1 cellular context compared by ENCODE assay signal in the genomic region with DNA sequence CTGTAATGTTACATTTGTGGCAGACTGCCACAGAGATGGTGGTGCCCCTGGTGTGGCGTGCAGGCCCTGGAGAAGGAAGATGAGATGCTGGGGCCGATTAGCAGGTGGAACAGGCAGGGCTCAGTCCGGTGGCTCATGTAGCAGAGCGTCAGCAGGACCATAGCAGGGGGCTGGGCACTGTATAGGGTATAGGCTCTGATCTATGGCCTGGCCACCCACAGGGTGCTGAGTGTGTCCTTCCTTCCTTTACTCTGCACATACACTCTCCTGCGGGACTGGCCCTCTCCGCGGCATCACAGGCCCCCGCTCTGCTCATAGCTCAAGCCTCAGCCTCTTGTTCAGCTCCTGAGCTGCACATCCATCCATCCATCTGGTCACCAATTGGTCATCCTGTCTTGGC.
TF ChIP-seq lines count a peak whose summit lies in the region.

No MANE protein-coding gene starts in this region.

TF ChIP-seq in HepG2, 621 proteins besides CTCF, POLR2A, EP300 and RAD21 (continued from another document):
- TF ChIP-seq, protein P1, sequence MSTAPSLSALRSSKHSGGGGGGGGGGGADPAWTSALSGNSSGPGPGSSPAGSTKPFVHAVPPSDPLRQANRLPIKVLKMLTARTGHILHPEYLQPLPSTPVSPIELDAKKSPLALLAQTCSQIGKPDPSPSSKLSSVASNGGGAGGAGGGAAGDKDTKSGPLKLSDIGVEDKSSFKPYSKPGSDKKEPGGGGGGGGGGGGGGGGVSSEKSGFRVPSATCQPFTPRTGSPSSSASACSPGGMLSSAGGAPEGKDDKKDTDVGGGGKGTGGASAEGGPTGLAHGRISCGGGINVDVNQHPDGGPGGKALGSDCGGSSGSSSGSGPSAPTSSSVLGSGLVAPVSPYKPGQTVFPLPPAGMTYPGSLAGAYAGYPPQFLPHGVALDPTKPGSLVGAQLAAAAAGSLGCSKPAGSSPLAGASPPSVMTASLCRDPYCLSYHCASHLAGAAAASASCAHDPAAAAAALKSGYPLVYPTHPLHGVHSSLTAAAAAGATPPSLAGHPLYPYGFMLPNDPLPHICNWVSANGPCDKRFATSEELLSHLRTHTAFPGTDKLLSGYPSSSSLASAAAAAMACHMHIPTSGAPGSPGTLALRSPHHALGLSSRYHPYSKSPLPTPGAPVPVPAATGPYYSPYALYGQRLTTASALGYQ (CRISPR knock-in tag; IDR thresholded peaks at IDR 0.05): no peak
- TF ChIP-seq, protein P2, sequence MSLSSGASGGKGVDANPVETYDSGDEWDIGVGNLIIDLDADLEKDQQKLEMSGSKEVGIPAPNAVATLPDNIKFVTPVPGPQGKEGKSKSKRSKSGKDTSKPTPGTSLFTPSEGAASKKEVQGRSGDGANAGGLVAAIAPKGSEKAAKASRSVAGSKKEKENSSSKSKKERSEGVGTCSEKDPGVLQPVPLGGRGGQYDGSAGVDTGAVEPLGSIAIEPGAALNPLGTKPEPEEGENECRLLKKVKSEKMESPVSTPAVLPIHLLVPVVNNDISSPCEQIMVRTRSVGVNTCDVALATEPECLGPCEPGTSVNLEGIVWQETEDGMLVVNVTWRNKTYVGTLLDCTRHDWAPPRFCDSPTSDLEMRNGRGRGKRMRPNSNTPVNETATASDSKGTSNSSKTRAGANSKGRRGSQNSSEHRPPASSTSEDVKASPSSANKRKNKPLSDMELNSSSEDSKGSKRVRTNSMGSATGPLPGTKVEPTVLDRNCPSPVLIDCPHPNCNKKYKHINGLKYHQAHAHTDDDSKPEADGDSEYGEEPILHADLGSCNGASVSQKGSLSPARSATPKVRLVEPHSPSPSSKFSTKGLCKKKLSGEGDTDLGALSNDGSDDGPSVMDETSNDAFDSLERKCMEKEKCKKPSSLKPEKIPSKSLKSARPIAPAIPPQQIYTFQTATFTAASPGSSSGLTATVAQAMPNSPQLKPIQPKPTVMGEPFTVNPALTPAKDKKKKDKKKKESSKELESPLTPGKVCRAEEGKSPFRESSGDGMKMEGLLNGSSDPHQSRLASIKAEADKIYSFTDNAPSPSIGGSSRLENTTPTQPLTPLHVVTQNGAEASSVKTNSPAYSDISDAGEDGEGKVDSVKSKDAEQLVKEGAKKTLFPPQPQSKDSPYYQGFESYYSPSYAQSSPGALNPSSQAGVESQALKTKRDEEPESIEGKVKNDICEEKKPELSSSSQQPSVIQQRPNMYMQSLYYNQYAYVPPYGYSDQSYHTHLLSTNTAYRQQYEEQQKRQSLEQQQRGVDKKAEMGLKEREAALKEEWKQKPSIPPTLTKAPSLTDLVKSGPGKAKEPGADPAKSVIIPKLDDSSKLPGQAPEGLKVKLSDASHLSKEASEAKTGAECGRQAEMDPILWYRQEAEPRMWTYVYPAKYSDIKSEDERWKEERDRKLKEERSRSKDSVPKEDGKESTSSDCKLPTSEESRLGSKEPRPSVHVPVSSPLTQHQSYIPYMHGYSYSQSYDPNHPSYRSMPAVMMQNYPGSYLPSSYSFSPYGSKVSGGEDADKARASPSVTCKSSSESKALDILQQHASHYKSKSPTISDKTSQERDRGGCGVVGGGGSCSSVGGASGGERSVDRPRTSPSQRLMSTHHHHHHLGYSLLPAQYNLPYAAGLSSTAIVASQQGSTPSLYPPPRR (CRISPR knock-in tag; IDR thresholded peaks at IDR 0.05; ENCODE audit: borderline replicate concordance): no peak
- TF ChIP-seq CHCHD3 (CRISPR knock-in tag; IDR thresholded peaks at IDR 0.05) (no peak), DPF2 (CRISPR knock-in tag; IDR thresholded peaks at IDR 0.05; ENCODE audit: borderline replicate concordance, low read depth) (no peak)
